18 cellular contexts compared by ENCODE assay signal in the genomic region with DNA sequence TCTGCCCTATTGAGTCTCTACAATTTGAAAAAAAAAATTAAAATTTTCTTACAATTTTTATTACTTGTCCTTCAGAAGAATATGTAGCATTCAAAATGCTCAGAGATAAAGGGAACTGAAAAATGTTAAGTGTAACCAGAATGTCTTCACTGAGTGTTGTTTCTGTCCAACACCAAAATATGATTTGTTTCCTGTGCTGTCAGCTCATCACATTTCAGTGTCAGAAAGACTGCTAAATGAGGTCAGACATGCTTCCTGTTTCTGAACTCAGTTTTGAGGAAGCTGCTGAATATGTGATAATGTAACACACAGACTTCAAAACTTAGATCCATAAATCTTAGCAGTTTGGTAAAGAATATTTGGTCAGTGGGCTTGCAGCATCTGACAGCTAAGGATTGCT.
DNase-seq lines count a peak whose midpoint lies in the region; ATAC-seq and TF ChIP-seq lines count a peak whose summit lies in the region.
"Had no signal": no experiment of that assay in that cellular context is flagged by ENCODE, and none has a peak within 500 bp of the region (broad histone marks: within the 10 kb centered on the region; RNA-seq: fewer than 3 reads in every experiment).

No MANE protein-coding gene starts in this region.

- H3K9ac ChIP-seq in OCI-LY3 (ENCODE audit: low read length), result no peak overlapping the region; the same call in 1 of the 2 replicates

- no peak overlapping the region for H3K27ac Mint-ChIP-seq in effector memory CD8-positive, alpha-beta T cell
- H3K27ac Mint-ChIP-seq: activated naive CD4-positive, alpha-beta T cell treated with anti-CD3 and anti-CD28 coated beads, Interleukin-2, amount 50 U/mL, for 24 hours; endodermal cell; stimulated activated naive CD8-positive, alpha-beta T cell treated with anti-CD3 and anti-CD28 coated beads, Interleukin-15, Interleukin-2, amounts not matched to agents 100 ng/mL and 50 ng/mL, for 24 hours had no signal

- H3K27ac ChIP-seq in OCI-LY3 (ENCODE audit: low read length) (peak overlapping the region; percentile 70), stomach (no peak overlapping the region), WERI-Rb-1 (no peak overlapping the region)
- H3K27ac ChIP-seq: cardiac muscle cell, foreskin keratinocyte had no signal

- H3K4me1 ChIP-seq in OCI-LY3 (ENCODE audit: low read length), result peaks cover 19% of the 10 kb centered on the region
- H3K4me1 ChIP-seq in stomach, result no peaks in the 10 kb centered on the region
- H3K4me1 ChIP-seq: foreskin keratinocyte had no signal

- no peaks in the 10 kb centered on the region for H3K4me1 Mint-ChIP-seq in effector memory CD8-positive, alpha-beta T cell (ENCODE audit: low read depth in 2 of 2)
- H3K4me1 Mint-ChIP-seq: activated naive CD4-positive, alpha-beta T cell treated with anti-CD3 and anti-CD28 coated beads, Interleukin-2, amount 50 U/mL, for 24 hours; endodermal cell had no signal

- H3K79me2 ChIP-seq in OCI-LY3 (ENCODE audit: low read length), result no peaks in the 10 kb centered on the region

- no peak for TF ChIP-seq EP300 in stomach (IDR thresholded peaks at IDR 0.05)

- intact Hi-C loops in stomach (cut with DNase I; ENCODE audit: low total_unique reads), result no loop called here

- H3K4me3 Mint-ChIP-seq in effector memory CD8-positive, alpha-beta T cell, result no peak overlapping the region
- H3K4me3 Mint-ChIP-seq: activated naive CD4-positive, alpha-beta T cell treated with anti-CD3 and anti-CD28 coated beads, Interleukin-2, amount 50 U/mL, for 24 hours; endodermal cell; stimulated activated naive CD8-positive, alpha-beta T cell treated with anti-CD3 and anti-CD28 coated beads, Interleukin-15, Interleukin-2, amounts not matched to agents 100 ng/mL and 50 ng/mL, for 24 hours had no signal

- ATAC-seq in HG03175 (IDR thresholded peaks at IDR 0.05; ENCODE audit: unreplicated experiment) (peak; percentile 81), GM18858 (IDR thresholded peaks at IDR 0.05; ENCODE audit: unreplicated experiment) (no peak)
- peak; percentile 21 for ATAC-seq in effector memory CD8-positive, alpha-beta T cell (replicated peaks)
- ATAC-seq: foreskin keratinocyte, SK-N-SH treated with all-trans-retinoic acid at 6 μM for 48 hours had no signal

- H3K4me2 ChIP-seq in OCI-LY3 (ENCODE audit: low read length), result peak overlapping the region; percentile 45

- H2AFZ ChIP-seq in OCI-LY3 (ENCODE audit: low read depth, low read length), result 0 out of 2 replicates have a peak overlapping the region, but pooled peaks have one; percentile 10

- H3K27me3 Mint-ChIP-seq in effector memory CD8-positive, alpha-beta T cell, result no peaks in the 10 kb centered on the region
- H3K27me3 Mint-ChIP-seq: activated naive CD4-positive, alpha-beta T cell treated with anti-CD3 and anti-CD28 coated beads, Interleukin-2, amount 50 U/mL, for 24 hours; stimulated activated naive CD8-positive, alpha-beta T cell treated with anti-CD3 and anti-CD28 coated beads, Interleukin-15, Interleukin-2, amounts not matched to agents 100 ng/mL and 50 ng/mL, for 24 hours had no signal

- TF ChIP-seq CTCF in OCI-LY3 (IDR thresholded peaks at IDR 0.05; ENCODE audit: low read depth, low read length) (no peak), stomach (IDR thresholded peaks at IDR 0.05) (no peak), WERI-Rb-1 (IDR thresholded peaks at IDR 0.05; ENCODE audit: low read depth, low read length) (no peak)

- H3K36me3 ChIP-seq in OCI-LY3 (replicated peaks; ENCODE audit: low read depth, low read length) (no peaks in the 10 kb centered on the region), stomach (no peaks in the 10 kb centered on the region), WERI-Rb-1 (no peaks in the 10 kb centered on the region)
- H3K36me3 ChIP-seq: cardiac muscle cell had no signal

- H3K9me3 ChIP-seq in OCI-LY3 (ENCODE audit: insufficient read depth, low read length) (no peaks in the 10 kb centered on the region), stomach (no peaks in the 10 kb centered on the region), WERI-Rb-1 (ENCODE audit: severe bottlenecking) (no peaks in the 10 kb centered on the region)

- H3K27me3 ChIP-seq in OCI-LY3 (ENCODE audit: low read depth, low read length), result no peaks in the 10 kb centered on the region
- no peaks in the 10 kb centered on the region for H3K27me3 ChIP-seq in stomach
- no peaks in the 10 kb centered on the region for H3K27me3 ChIP-seq in WERI-Rb-1 (ENCODE audit: insufficient read depth, low read depth, severe bottlenecking)
- H3K27me3 ChIP-seq: cardiac muscle cell, foreskin keratinocyte had no signal

- no peak for TF ChIP-seq POLR2A in stomach (IDR thresholded peaks at IDR 0.05)

- DNase-seq in Ammon's horn (ENCODE audit: low spot score), result peak; percentile 3
- no peak for DNase-seq in effector memory CD8-positive, alpha-beta T cell
- DNase-seq in stomach, result no peak
- no peak for DNase-seq in WERI-Rb-1
- DNase-seq in GOT3 (lab: John Stamatoyannopoulos, UW), result no peak
- DNase-seq: ACHN; activated CD4-positive, alpha-beta T cell treated with anti-CD3 and anti-CD28 coated beads for 1 hour; endodermal cell; foreskin keratinocyte; nucleus accumbens; small intestine had no signal

- H3K36me3 Mint-ChIP-seq in effector memory CD8-positive, alpha-beta T cell (ENCODE audit: insufficient read depth), result no peaks in the 10 kb centered on the region
- H3K36me3 Mint-ChIP-seq: activated naive CD4-positive, alpha-beta T cell treated with anti-CD3 and anti-CD28 coated beads, Interleukin-2, amount 50 U/mL, for 24 hours had no signal

- peaks cover 1 to 7% of the 10 kb centered on the region in 2 donors for H3K9me3 Mint-ChIP-seq in effector memory CD8-positive, alpha-beta T cell
- H3K9me3 Mint-ChIP-seq: endodermal cell had no signal

- H4K20me1 ChIP-seq in OCI-LY3 (ENCODE audit: insufficient read depth, low read length), result no peaks in the 10 kb centered on the region

- H3K4me3 ChIP-seq in OCI-LY3 (ENCODE audit: low read length) (no peak overlapping the region), stomach (no peak overlapping the region), WERI-Rb-1 (ENCODE audit: low read depth, low read length) (no peak overlapping the region)
- H3K4me3 ChIP-seq: cardiac muscle cell had no signal
